36 cellular contexts compared by ENCODE assay signal in genomic region chr12:122295877-122296276, GRCh38. TPM values are rescaled to one million over a fixed set of nuclear protein-coding genes. Genes with fewer than 3 reads are reported as not detected.
DNase-seq lines count a peak whose midpoint lies in the region; ATAC-seq, FAIRE-seq and TF ChIP-seq lines count a peak whose summit lies in the region.
"Had no signal": no experiment of that assay in that cellular context is flagged by ENCODE, and none has a peak within 500 bp of the region (broad histone marks: within the 10 kb centered on the region; RNA-seq: fewer than 3 reads in every experiment).

No MANE protein-coding gene starts in this region.

- H3K4me3 Mint-ChIP-seq in activated T-cell treated with anti-CD3 and anti-CD28 coated beads, Interleukin-2, amount 50 U/mL, for 72 hours, result no peak overlapping the region
- no peak overlapping the region for H3K4me3 Mint-ChIP-seq in activated T-cell treated with anti-CD3 and anti-CD28 coated beads, Interleukin-2, amount 50 U/mL, for 4 hours
- H3K4me3 Mint-ChIP-seq in T-helper 17 cell, result no peak overlapping the region
- no peak overlapping the region for H3K4me3 Mint-ChIP-seq in endothelial cell (ENCODE audit: unreplicated experiment)
- H3K4me3 Mint-ChIP-seq: B cell; CD14-positive monocyte; CD4-positive, alpha-beta memory T cell; CD4-positive, alpha-beta T cell; CD4-positive, CD25-positive, alpha-beta regulatory T cell; CD8-positive, alpha-beta memory T cell; CD8-positive, alpha-beta T cell had no signal

- H3K27ac ChIP-seq in A549 (no peak overlapping the region), K562 (ENCODE audit: extremely low read depth, low read depth, low read length) (no peak overlapping the region)
- H3K27ac ChIP-seq: 22Rv1; BLaER1; BLaER1 treated with 17β-estradiol and CSF1 and Interleukin-3, amounts not matched to agents 10 nM and 100 nM; C4-2B had no signal

- no TSS peak for BruUV-seq in K562 (replicated peaks; lab: Mats Ljungman, UMichigan)

- H3K9me3 ChIP-seq in A549, result no peaks in the 10 kb centered on the region
- H3K9me3 ChIP-seq in T-helper 17 cell (ENCODE audit: control insufficient read depth, low read length, poor library complexity, severe bottlenecking), result no peaks in the 10 kb centered on the region
- no peaks in the 10 kb centered on the region for H3K9me3 ChIP-seq in K562 (replicated peaks; ENCODE audit: control insufficient read depth, insufficient read depth, low read depth, low read length)
- H3K9me3 ChIP-seq: BE2C, BLaER1, Caco-2 had no signal

- in situ Hi-C loops in K562 (cut with MboI), result no loop called here

- H3K27me3 Mint-ChIP-seq in activated T-cell treated with anti-CD3 and anti-CD28 coated beads, Interleukin-2, amount 50 U/mL, for 72 hours (ENCODE audit: low read depth), result no peaks in the 10 kb centered on the region
- no peaks in the 10 kb centered on the region for H3K27me3 Mint-ChIP-seq in activated T-cell treated with anti-CD3 and anti-CD28 coated beads, Interleukin-2, amount 50 U/mL, for 4 hours (ENCODE audit: low read depth)
- H3K27me3 Mint-ChIP-seq in T-helper 17 cell (no peaks in the 10 kb centered on the region), endothelial cell (ENCODE audit: unreplicated experiment) (no peaks in the 10 kb centered on the region)
- H3K27me3 Mint-ChIP-seq: B cell; CD4-positive, alpha-beta memory T cell; CD4-positive, alpha-beta T cell; CD4-positive, CD25-positive, alpha-beta regulatory T cell; CD8-positive, alpha-beta memory T cell had no signal

- H4K20me1 ChIP-seq in K562 (replicated peaks; ENCODE audit: control insufficient read depth, insufficient read depth, low read length), result no peaks in the 10 kb centered on the region
- H4K20me1 ChIP-seq: BLaER1; BLaER1 treated with 17β-estradiol and CSF1 and Interleukin-3, amounts not matched to agents 10 nM and 100 nM had no signal

- no peak overlapping the region for H3K4me3 ChIP-seq in A549
- no peak overlapping the region for H3K4me3 ChIP-seq in K562
- H3K4me3 ChIP-seq: BLaER1; BLaER1 treated with 17β-estradiol and CSF1 and Interleukin-3, amounts not matched to agents 10 nM and 100 nM had no signal

- H2AFZ ChIP-seq in K562 (ENCODE audit: low read depth, low read length), result no peak overlapping the region

- no peak for TF ChIP-seq POLR2A in A549 (IDR thresholded peaks at IDR 0.05; ENCODE audit: low read length)
- TF ChIP-seq POLR2A in K562 (conservative IDR thresholded peaks at IDR 0.05), result no peak

- H3K4me1 Mint-ChIP-seq in activated T-cell treated with anti-CD3 and anti-CD28 coated beads, Interleukin-2, amount 50 U/mL, for 72 hours (ENCODE audit: low read depth), result peaks cover 8% of the 10 kb centered on the region
- H3K4me1 Mint-ChIP-seq in activated T-cell treated with anti-CD3 and anti-CD28 coated beads, Interleukin-2, amount 50 U/mL, for 4 hours (ENCODE audit: low read depth), result peaks cover 3% of the 10 kb centered on the region
- H3K4me1 Mint-ChIP-seq in T-helper 17 cell (no peaks in the 10 kb centered on the region), endothelial cell (ENCODE audit: unreplicated experiment) (no peaks in the 10 kb centered on the region)
- H3K4me1 Mint-ChIP-seq: B cell; CD14-positive monocyte; CD8-positive, alpha-beta memory T cell had no signal

- H3K9ac ChIP-seq in K562 (ENCODE audit: insufficient read depth in 1 of 2, low read depth in 2 of 2, low read length in 2 of 2), result no peak overlapping the region
- H3K9ac ChIP-seq: BLaER1; BLaER1 treated with 17β-estradiol and CSF1 and Interleukin-3, amounts not matched to agents 10 nM and 100 nM had no signal

- no peak for ATAC-seq in activated T-cell treated with anti-CD3 and anti-CD28 coated beads, Interleukin-2, amount 50 U/mL, for 72 hours (replicated peaks in 1 of 2)
- ATAC-seq in activated T-cell treated with anti-CD3 and anti-CD28 coated beads, Interleukin-2, amount 50 U/mL, for 4 hours, result no peak
- ATAC-seq in A549, result no peak
- no peak for ATAC-seq in T-helper 17 cell
- ATAC-seq in K562, result no peak
- ATAC-seq in GM18519 (IDR thresholded peaks at IDR 0.05; ENCODE audit: low FRiP score, unreplicated experiment), result no peak
- ATAC-seq in HG03571 (IDR thresholded peaks at IDR 0.05; ENCODE audit: unreplicated experiment), result no peak
- ATAC-seq: CD8-positive, alpha-beta T cell had no signal

- TF ChIP-seq RAD21 in A549 (conservative IDR thresholded peaks at IDR 0.05 in 1 of 2, IDR thresholded peaks at IDR 0.05 in 1 of 2), result no peak
- TF ChIP-seq RAD21 in K562 (CRISPR knock-in tag; conservative IDR thresholded peaks at IDR 0.05 in 1 of 2, IDR thresholded peaks at IDR 0.05 in 1 of 2), result no peak

- H3K4me1 ChIP-seq in A549, result no peaks in the 10 kb centered on the region
- no peaks in the 10 kb centered on the region for H3K4me1 ChIP-seq in K562 (replicated peaks in 1 of 2; ENCODE audit: control insufficient read depth in 2 of 2, insufficient read depth in 2 of 2, low read length in 2 of 2)
- H3K4me1 ChIP-seq: BE2C, Caco-2 had no signal

- no peaks in the 10 kb centered on the region for H3K9me3 Mint-ChIP-seq in activated T-cell treated with anti-CD3 and anti-CD28 coated beads, Interleukin-2, amount 50 U/mL, for 72 hours
- no peaks in the 10 kb centered on the region for H3K9me3 Mint-ChIP-seq in activated T-cell treated with anti-CD3 and anti-CD28 coated beads, Interleukin-2, amount 50 U/mL, for 4 hours
- no peaks in the 10 kb centered on the region for H3K9me3 Mint-ChIP-seq in endothelial cell (ENCODE audit: unreplicated experiment)
- H3K9me3 Mint-ChIP-seq: CD4-positive, alpha-beta memory T cell; CD4-positive, alpha-beta T cell; CD8-positive, alpha-beta memory T cell; CD8-positive, alpha-beta T cell had no signal

- POLR2A ChIA-PET in A549 (lab: Yijun Ruan, JAX), result interaction anchor here (0.7 kb wide), 1 partner anchor 70 kb away, joined by 3 read pairs; the partner anchor contains the start of gene DIABLO
- POLR2A ChIA-PET in K562 (lab: Yijun Ruan, JAX), result no interaction called here

- no peaks in the 10 kb centered on the region for H3K9me1 ChIP-seq in K562 (ENCODE audit: control insufficient read depth, insufficient read depth, low read length)

- H3K36me3 ChIP-seq in K562 (ENCODE audit: control insufficient read depth, insufficient read depth, low read length), result peaks cover 21% of the 10 kb centered on the region; the same call in 2 of the 3 replicates
- H3K36me3 ChIP-seq: BE2C had no signal

- peak; percentile 18 for FAIRE-seq in A549 (lab: Jason Lieb, UNC)
- no peak for FAIRE-seq in K562 (lab: Jason Lieb, UNC)
- FAIRE-seq: A204.1, D721Med had no signal

- TF ChIP-seq EP300 in A549 (IDR thresholded peaks at IDR 0.05) (no peak), K562 (IDR thresholded peaks at IDR 0.05; ENCODE audit: low read length) (no peak)

- CTCF ChIA-PET in A549 (lab: Yijun Ruan, JAX), result no interaction called here
- CTCF ChIA-PET in K562 (lab: Yijun Ruan, JAX; ENCODE audit: low intra/inter-chr PET ratio), result no interaction called here

- H3K4me2 ChIP-seq in A549, result no peak overlapping the region
- no peak overlapping the region for H3K4me2 ChIP-seq in K562 (ENCODE audit: insufficient read depth, low read length)
- H3K4me2 ChIP-seq: BLaER1; BLaER1 treated with 17β-estradiol and CSF1 and Interleukin-3, amounts not matched to agents 10 nM and 100 nM had no signal

- no peaks in the 10 kb centered on the region for H3K27me3 ChIP-seq in K562 (ENCODE audit: control insufficient read depth in 2 of 2, insufficient read depth in 2 of 2, low read length in 2 of 2)
- H3K27me3 ChIP-seq: BE2C; BLaER1; BLaER1 treated with 17β-estradiol and CSF1 and Interleukin-3, amounts not matched to agents 10 nM and 100 nM had no signal

- no peak for TF ChIP-seq CTCF in A549 (IDR thresholded peaks at IDR 0.05)
- TF ChIP-seq CTCF in K562 (IDR thresholded peaks at IDR 0.05 in 2 of 3, conservative IDR thresholded peaks at IDR 0.05 in 1 of 3; ENCODE audit: insufficient read depth in 2 of 3, low read depth in 1 of 3, low read length in 3 of 3), result no peak
- no peak for TF ChIP-seq CTCF in endothelial cell (IDR thresholded peaks at IDR 0.05; ENCODE audit: unreplicated experiment)

- H3K36me3 Mint-ChIP-seq in activated T-cell treated with anti-CD3 and anti-CD28 coated beads, Interleukin-2, amount 50 U/mL, for 72 hours (ENCODE audit: insufficient read depth in 2 of 2), result peaks cover 1 to 16% of the 10 kb centered on the region in 2 donors
- H3K36me3 Mint-ChIP-seq in activated T-cell treated with anti-CD3 and anti-CD28 coated beads, Interleukin-2, amount 50 U/mL, for 4 hours (ENCODE audit: insufficient read depth), result peaks cover 28% of the 10 kb centered on the region
- H3K36me3 Mint-ChIP-seq in T-helper 17 cell (ENCODE audit: low read depth) (peaks cover 10% of the 10 kb centered on the region), endothelial cell (ENCODE audit: low read depth, unreplicated experiment) (peaks cover 11% of the 10 kb centered on the region)

- H3K27ac Mint-ChIP-seq in activated T-cell treated with anti-CD3 and anti-CD28 coated beads, Interleukin-2, amount 50 U/mL, for 72 hours, result peak overlapping the region; percentile 70
- H3K27ac Mint-ChIP-seq in T-helper 17 cell, result peak overlapping the region; percentile 59
- no peak overlapping the region for H3K27ac Mint-ChIP-seq in endothelial cell (ENCODE audit: unreplicated experiment)
- H3K27ac Mint-ChIP-seq: B cell; CD14-positive monocyte; CD4-positive, alpha-beta T cell; CD4-positive, CD25-positive, alpha-beta regulatory T cell; CD8-positive, alpha-beta T cell had no signal

- DNase-seq in activated T-cell treated with anti-CD3 and anti-CD28 coated beads, Interleukin-2, amount 50 U/mL, for 72 hours, result no peak
- no peak for DNase-seq in activated T-cell treated with anti-CD3 and anti-CD28 coated beads, Interleukin-2, amount 50 U/mL, for 4 hours
- DNase-seq in A549 (ENCODE audit: low read depth in 1 of 2, low spot score in 1 of 2), result no peak
- DNase-seq in T-helper 17 cell, result no peak
- no peak for DNase-seq in K562 (ENCODE audit: extremely low read depth in 1 of 4, low spot score in 3 of 4)
- no peak for DNase-seq in endothelial cell (ENCODE audit: low spot score)
- DNase-seq: 8988T; ACHN; AML-193; BE2C; C1 segment of cervical spinal cord; Caco-2; Calu3; CD4-positive, alpha-beta memory T cell; CD4-positive, alpha-beta T cell; CD4-positive, CD25-positive, alpha-beta regulatory T cell; CD8-positive, alpha-beta memory T cell; CD8-positive, alpha-beta T cell; COR-L47; DMS 273 treated with DMSO at 0.1 percent for 48 hours; DMS153; DMS53; DMS79; DMS79 treated with DMSO at 0.1 percent for 48 hours; DND-41; EL had no signal

- intact Hi-C loops in K562 (cut with micrococcal nuclease), result no loop called here

- no peaks in the 10 kb centered on the region for H3K79me2 ChIP-seq in K562 (ENCODE audit: control insufficient read depth, insufficient read depth, low read length)

RNA-seq across cellular contexts. Expression of gene VPS33A, which starts 29.6 kb away (rescaled TPM):
- 10 to 100 TPM; 23.5 to 24.1 TPM for total RNA-seq in activated T-cell treated with anti-CD3 and anti-CD28 coated beads, Interleukin-2, amount 50 U/mL, for 72 hours
- total RNA-seq in activated T-cell treated with anti-CD3 and anti-CD28 coated beads, Interleukin-2, amount 50 U/mL, for 4 hours, result 10 to 100 TPM; 31.4 to 35.6 (median 32.3) TPM
- 28.6 and 32.4 TPM in 2 replicates for polyA plus RNA-seq in A549 (2011; rRNA removed)
- 20.6 and 21.4 TPM in 2 replicates for polyA plus RNA-seq in A549 (2012; cell fraction: cytosol; rRNA removed)
- polyA plus RNA-seq in A549 (2012; cell fraction: nucleus; rRNA removed), result 18.2 and 21.0 TPM in 2 replicates
- 19.5 to 20.4 TPM (median 19.9 TPM) in 3 replicates for polyA plus RNA-seq in A549 (2017; fragmentation: RNase III; extraction: RNeasy Plus Mini Kit Qiagen cat#74134 plus additional on column Dnase treatment)
- 13.5 and 14.3 TPM in 2 replicates for polyA minus RNA-seq in A549 (2011; rRNA and poly(A)+ RNA removed)
- 10 to 100 TPM; 18.9 to 19.2 TPM for total RNA-seq in T-helper 17 cell
- 23.4 and 28.0 TPM in 2 replicates for total RNA-seq in K562 (2011; cell fraction: chromatin; rRNA removed; ENCODE audit: low replicate concordance)
- 12.1 and 14.2 TPM in 2 replicates for total RNA-seq in K562 (2011; cell fraction: nucleolus; rRNA removed)
- total RNA-seq in K562 (2011; cell fraction: nucleoplasm; rRNA removed), result 19.1 and 29.7 TPM in 2 replicates
- total RNA-seq in K562 (2014; rRNA removed), result 27.3 and 34.9 TPM in 2 replicates
- 27.0 and 31.3 TPM in 2 replicates for total RNA-seq in K562 (2014; rRNA removed; fragmentation: Illumina TruSeq; extraction: Trizol)
- total RNA-seq in K562 (2015; rRNA removed; fragmentation: Illumina TruSeq; extraction: Trizol), result 25.0 and 25.3 TPM in 2 replicates
- 33.4 and 34.3 TPM in 2 replicates for total RNA-seq in K562 (2021)
- 17.5 and 23.5 TPM in 2 replicates for polyA plus RNA-seq in K562 (2011; rRNA removed)
- polyA plus RNA-seq in K562 (2011; cell fraction: cytosol; rRNA removed), result 13.2 and 18.9 TPM in 2 replicates
- polyA plus RNA-seq in K562 (2011; cell fraction: nucleus; rRNA removed), result 8.3 and 9.7 TPM in 2 replicates
- 25.2 and 26.3 TPM in 2 replicates for polyA plus RNA-seq in K562 (2012)
- 32.9 and 33.2 TPM in 2 replicates for polyA plus RNA-seq in K562 (2014; fragmentation: Illumina TruSeq; extraction: Trizol)
- 10 to 100 TPM; 10.6 to 14.9 TPM for polyA plus RNA-seq in K562 (2014; fragmentation: Nextera tagmentation; extraction: Ambion mirVana)
- 23.0 and 23.6 TPM in 2 replicates for polyA plus RNA-seq in K562 (2014; rRNA removed)
- polyA minus RNA-seq in K562 (2011; rRNA and poly(A)+ RNA removed), result 22.0 and 25.6 TPM in 2 replicates
- polyA minus RNA-seq in K562 (2011; cell fraction: cytosol; rRNA and poly(A)+ RNA removed), result 11.1 and 16.6 TPM in 2 replicates
- polyA minus RNA-seq in K562 (2011; cell fraction: nucleus; rRNA and poly(A)+ RNA removed), result 4.2 and 6.0 TPM in 2 replicates
- 32.1 TPM for total RNA-seq in endothelial cell (ENCODE audit: unreplicated experiment)
